13 cellular contexts compared by ENCODE assay signal in genomic region chr10:46596542-46596941, GRCh38. TPM values are rescaled to one million over a fixed set of nuclear protein-coding genes. Genes with fewer than 3 reads are reported as not detected.
A peak's percentile ranks its signal among the peaks of the same experiment; 100 is the strongest.
DNase-seq lines count a peak whose midpoint lies in the region; ATAC-seq, FAIRE-seq and TF ChIP-seq lines count a peak whose summit lies in the region.
"Not testable (repeated sequence)": the region's sequence is repeated elsewhere in the genome, so short reads cannot be mapped to it uniquely, and the experiment has no call there.
"Had no signal": no experiment of that assay in that cellular context is flagged by ENCODE, and none has a peak within 500 bp of the region (broad histone marks: within the 10 kb centered on the region; RNA-seq: fewer than 3 reads in every experiment).

No MANE protein-coding gene starts in this region.

- not testable (repeated sequence) for H3K79me2 ChIP-seq in PC-9 (ENCODE audit: low read depth); endothelial cell of umbilical vein (ENCODE audit: control insufficient read depth, insufficient read depth, low read length)

- H3K4me2 ChIP-seq in PC-9, result peak overlapping the region; percentile 34; the same call in 1 of the 2 replicates
- H3K4me2 ChIP-seq in endothelial cell of umbilical vein (ENCODE audit: insufficient read depth, low read length), result not testable (repeated sequence)

- ATAC-seq in Right ventricle myocardium superior (ENCODE audit: poor library complexity) (peak; percentile 21), aorta (ENCODE audit: low FRiP score) (peak; percentile 39)

- BruUV-seq in Caco-2 (replicated peaks; lab: Mats Ljungman, UMichigan); PC-9 (replicated peaks; lab: Mats Ljungman, UMichigan); endothelial cell of umbilical vein (replicated peaks; lab: Mats Ljungman, UMichigan): not testable (repeated sequence)

- dilution Hi-C loops in endothelial cell of umbilical vein (cut with MboI; ENCODE audit: extremely low pct_ligation_motif_present, low sequenced_read_pairs), result not testable (repeated sequence)

- not testable (repeated sequence) for H3F3A ChIP-seq in PC-9 (ENCODE audit: insufficient read depth, low read depth)

- H3K9me2 ChIP-seq in PC-9 (ENCODE audit: insufficient read depth), result not testable (repeated sequence)

- H3K9me1 ChIP-seq in endothelial cell of umbilical vein (replicated peaks; ENCODE audit: control insufficient read depth, extremely low read depth, insufficient read depth, low read length), result not testable (repeated sequence)

- not testable (repeated sequence) for TF ChIP-seq CTCF in Caco-2 (IDR thresholded peaks at IDR 0.05; ENCODE audit: insufficient read depth in 1 of 2, low read depth in 1 of 2, low read length in 1 of 2, severe bottlenecking in 1 of 2, unreplicated experiment in 1 of 2); PC-9 (conservative IDR thresholded peaks at IDR 0.05); ascending aorta (IDR thresholded peaks at IDR 0.05); endothelial cell of umbilical vein (IDR thresholded peaks at IDR 0.05; ENCODE audit: extremely low read depth in 1 of 2, insufficient read depth in 1 of 2, low read depth in 1 of 2, low read length in 2 of 2); osteocyte (IDR thresholded peaks at IDR 0.05)

- CTCF ChIA-PET in Caco-2 (lab: Charles Lee); PC-9 (lab: Charles Lee): not testable (repeated sequence)
- CTCF ChIA-PET in endothelial cell of umbilical vein (lab: Charles Lee), result interaction anchor here (1.0 kb wide), 1 partner anchor 368 kb away, joined by 4 read pairs; no protein-coding TSS in a partner anchor

- not testable (repeated sequence) for H3K27ac ChIP-seq in PC-9; endothelial cell of umbilical vein (ENCODE audit: insufficient read depth, low read depth, low read length); aorta (ENCODE audit: low read depth in 1 of 2, low read length in 2 of 2)
- H3K27ac ChIP-seq in ascending aorta, result peak overlapping the region in 1 of 2 donors; percentile 50

- H3K4me1 Mint-ChIP-seq in Caco-2 (ENCODE audit: low read depth, unreplicated experiment); osteocyte (ENCODE audit: unreplicated experiment): not testable (repeated sequence)

- H3K4me3 Mint-ChIP-seq in Caco-2 (ENCODE audit: unreplicated experiment), result peak overlapping the region; percentile 83
- H3K4me3 Mint-ChIP-seq in osteocyte (ENCODE audit: unreplicated experiment), result peak overlapping the region; percentile 63

- H3K9me3 Mint-ChIP-seq in Caco-2 (ENCODE audit: unreplicated experiment); osteocyte (ENCODE audit: unreplicated experiment): not testable (repeated sequence)

- WGBS in aorta, 2 donors, result 4 to 8% methylated on average over 2 of the region's 4 CpGs

- not testable (repeated sequence) for H3K27ac Mint-ChIP-seq in Caco-2 (ENCODE audit: unreplicated experiment)
- peak overlapping the region; percentile 59 for H3K27ac Mint-ChIP-seq in osteocyte (ENCODE audit: unreplicated experiment)

- not testable (repeated sequence) for H4K20me1 ChIP-seq in PC-9 (ENCODE audit: insufficient read depth); endothelial cell of umbilical vein (replicated peaks; ENCODE audit: control insufficient read depth, extremely low read depth, insufficient read depth, low read length)

- DNase-seq in Caco-2 (peak in 1 of 2 experiments; percentile 17), PC-9 (peak in 1 of 2 experiments; percentile 34), endothelial cell of umbilical vein (ENCODE audit: low read depth, low spot score) (peak; percentile 2), Right ventricle myocardium superior (peak; percentile 57), left kidney (ENCODE audit: low read depth, low spot score) (peak; percentile 0), aorta (peak; percentile 35 to 67)
- not testable (repeated sequence) for DNase-seq in ascending aorta (ENCODE audit: low spot score in 2 of 2); osteocyte (ENCODE audit: extremely low spot score, unreplicated experiment)

- POLR2A ChIA-PET in Caco-2 (lab: Charles Lee); PC-9 (lab: Charles Lee; ENCODE audit: unreplicated experiment); endothelial cell of umbilical vein (lab: Charles Lee): not testable (repeated sequence)

- H3K9me3 ChIP-seq in Caco-2; PC-9 (ENCODE audit: insufficient read depth, low read depth); ascending aorta; endothelial cell of umbilical vein (replicated peaks; ENCODE audit: control insufficient read depth, insufficient read depth, low read length); aorta (ENCODE audit: control insufficient read depth, low read length): not testable (repeated sequence)

- H3K27me3 ChIP-seq in Caco-2 (replicated peaks; ENCODE audit: control insufficient read depth, insufficient read depth, low read length); PC-9 (ENCODE audit: insufficient read depth, low read depth); ascending aorta; endothelial cell of umbilical vein (ENCODE audit: control insufficient read depth in 2 of 2, insufficient read depth in 2 of 2, low read length in 2 of 2); aorta (ENCODE audit: control insufficient read depth in 1 of 2, insufficient read depth in 2 of 2, low read length in 1 of 2): not testable (repeated sequence)

- not testable (repeated sequence) for H3K36me3 Mint-ChIP-seq in Caco-2 (ENCODE audit: insufficient read depth, unreplicated experiment); osteocyte (ENCODE audit: unreplicated experiment)

- intact Hi-C loops in Caco-2 (cut with micrococcal nuclease; ENCODE audit: unreplicated experiment); PC-9 (cut with micrococcal nuclease; ENCODE audit: unreplicated experiment); ascending aorta (cut with DNase I); endothelial cell of umbilical vein (cut with micrococcal nuclease); Right ventricle myocardium superior (cut with DNase I); aorta (cut with DNase I): not testable (repeated sequence)

- not testable (repeated sequence) for H3K27me3 Mint-ChIP-seq in Caco-2 (ENCODE audit: insufficient read depth, unreplicated experiment); osteocyte (ENCODE audit: unreplicated experiment)

- not testable (repeated sequence) for H3K36me3 ChIP-seq in Caco-2 (ENCODE audit: control insufficient read depth, insufficient read depth, low read length); PC-9 (ENCODE audit: low read depth); ascending aorta; endothelial cell of umbilical vein (ENCODE audit: control insufficient read depth in 2 of 2, extremely low read depth in 1 of 2, insufficient read depth in 2 of 2, low read length in 2 of 2); aorta (ENCODE audit: control insufficient read depth in 1 of 2, insufficient read depth in 2 of 2, low read length in 1 of 2)

- not testable (repeated sequence) for H3K9ac ChIP-seq in endothelial cell of umbilical vein (replicated peaks; ENCODE audit: extremely low read depth, insufficient read depth, low read length)

- peak; percentile 67 for FAIRE-seq in endothelial cell of umbilical vein (lab: Jason Lieb, UNC)

- H2AFZ ChIP-seq in PC-9; endothelial cell of umbilical vein (ENCODE audit: low read depth, low read length): not testable (repeated sequence)

- not testable (repeated sequence) for H3K4me3 ChIP-seq in Caco-2 (ENCODE audit: low read depth, low read length); PC-9; endothelial cell of umbilical vein (replicated peaks in 1 of 3; ENCODE audit: insufficient read depth in 1 of 3, low read depth in 1 of 3, low read length in 3 of 3); aorta (ENCODE audit: low read length in 2 of 2)
- peak overlapping the region; percentile 26 to 40 for H3K4me3 ChIP-seq in ascending aorta

- not testable (repeated sequence) for TF ChIP-seq POLR2A in endothelial cell of umbilical vein (IDR thresholded peaks at IDR 0.05; ENCODE audit: low read depth, low read length)

- not testable (repeated sequence) for H3K4me1 ChIP-seq in Caco-2; PC-9 (replicated peaks; ENCODE audit: insufficient read depth); ascending aorta; endothelial cell of umbilical vein (ENCODE audit: control insufficient read depth, extremely low read depth, insufficient read depth, low read length); aorta (ENCODE audit: control insufficient read depth in 1 of 2, insufficient read depth in 2 of 2, low read length in 2 of 2)

RNA-seq across cellular contexts. Expression of gene SYT15, which starts 17.6 kb away (rescaled TPM):
- total RNA-seq in Caco-2 (2022) (0.43 and 0.60 TPM in 2 replicates), PC-9 (2021) (1.9 and 3.3 TPM in 2 replicates), ascending aorta (50.9 TPM), endothelial cell of umbilical vein (0.65 and 0.75 TPM in 2 replicates), Right ventricle myocardium superior (2.7 TPM), osteocyte (10.3 and 12.5 TPM in 2 replicates), aorta (10 to 100 TPM in 1 of 2 donors, 1 to 10 TPM in 1; 8.8 to 24.8 TPM)
- polyA plus RNA-seq in endothelial cell of umbilical vein (0.50 and 0.65 TPM in 2 replicates), aorta (under 1 TPM; 0.13 to 0.79 TPM)
- polyA plus RNA-seq in endothelial cell of umbilical vein (2011; cell fraction: cytosol; rRNA removed), result 0.31 and 0.39 TPM in 2 replicates
- polyA plus RNA-seq in endothelial cell of umbilical vein (2011; cell fraction: nucleus; rRNA removed), result 1.5 and 1.8 TPM in 2 replicates
- 0.31 and 0.32 TPM in 2 replicates for polyA plus RNA-seq in endothelial cell of umbilical vein (2012)
- polyA minus RNA-seq in endothelial cell of umbilical vein, result 1.0 and 1.1 TPM in 2 replicates
- 0.20 TPM for polyA minus RNA-seq in endothelial cell of umbilical vein (2011; cell fraction: cytosol; rRNA and poly(A)+ RNA removed)
- polyA minus RNA-seq in endothelial cell of umbilical vein (2011; cell fraction: nucleus; rRNA and poly(A)+ RNA removed), result 1.3 and 1.5 TPM in 2 replicates
- total RNA-seq: G401 had no signal

RNA-seq across cellular contexts. Expression of gene GPRIN2, which starts 40.1 kb away (rescaled TPM):
- total RNA-seq in Caco-2 (2022), result 3.0 and 3.7 TPM in 2 replicates
- 33.1 and 53.6 TPM in 2 replicates for total RNA-seq in PC-9 (2021)
- 6.3 TPM for total RNA-seq in ascending aorta
- not detected in 2 replicates for total RNA-seq in endothelial cell of umbilical vein
- polyA plus RNA-seq in endothelial cell of umbilical vein, result not detected in 2 replicates
- not detected in 2 replicates for polyA plus RNA-seq in endothelial cell of umbilical vein (2011; cell fraction: cytosol; rRNA removed)
- not detected in 2 replicates for polyA plus RNA-seq in endothelial cell of umbilical vein (2011; cell fraction: nucleus; rRNA removed)
- polyA plus RNA-seq in endothelial cell of umbilical vein (2012), result not detected in 2 replicates
- polyA minus RNA-seq in endothelial cell of umbilical vein, result not detected in 2 replicates
- polyA minus RNA-seq in endothelial cell of umbilical vein (2011; cell fraction: cytosol; rRNA and poly(A)+ RNA removed), result not detected
- polyA minus RNA-seq in endothelial cell of umbilical vein (2011; cell fraction: nucleus; rRNA and poly(A)+ RNA removed), result not detected in 2 replicates
- total RNA-seq in Right ventricle myocardium superior, result not detected
- 2.5 and 3.4 TPM in 2 replicates for total RNA-seq in osteocyte
- 1 to 10 TPM in 1 of 2 donors, under 1 TPM in 1; 0.36 to 1.2 TPM for total RNA-seq in aorta
- 1 to 10 TPM in 1 of 2 donors, under 1 TPM in 1; 0.54 to 4.0 TPM for polyA plus RNA-seq in aorta
- total RNA-seq: A673; CD4-positive, alpha-beta T cell; G401; NCI-H460 had no signal
- polyA plus RNA-seq: IMR-90 had no signal
